Comparison of ENCODE assay signal across 8 cellular contexts in the genomic region with DNA sequence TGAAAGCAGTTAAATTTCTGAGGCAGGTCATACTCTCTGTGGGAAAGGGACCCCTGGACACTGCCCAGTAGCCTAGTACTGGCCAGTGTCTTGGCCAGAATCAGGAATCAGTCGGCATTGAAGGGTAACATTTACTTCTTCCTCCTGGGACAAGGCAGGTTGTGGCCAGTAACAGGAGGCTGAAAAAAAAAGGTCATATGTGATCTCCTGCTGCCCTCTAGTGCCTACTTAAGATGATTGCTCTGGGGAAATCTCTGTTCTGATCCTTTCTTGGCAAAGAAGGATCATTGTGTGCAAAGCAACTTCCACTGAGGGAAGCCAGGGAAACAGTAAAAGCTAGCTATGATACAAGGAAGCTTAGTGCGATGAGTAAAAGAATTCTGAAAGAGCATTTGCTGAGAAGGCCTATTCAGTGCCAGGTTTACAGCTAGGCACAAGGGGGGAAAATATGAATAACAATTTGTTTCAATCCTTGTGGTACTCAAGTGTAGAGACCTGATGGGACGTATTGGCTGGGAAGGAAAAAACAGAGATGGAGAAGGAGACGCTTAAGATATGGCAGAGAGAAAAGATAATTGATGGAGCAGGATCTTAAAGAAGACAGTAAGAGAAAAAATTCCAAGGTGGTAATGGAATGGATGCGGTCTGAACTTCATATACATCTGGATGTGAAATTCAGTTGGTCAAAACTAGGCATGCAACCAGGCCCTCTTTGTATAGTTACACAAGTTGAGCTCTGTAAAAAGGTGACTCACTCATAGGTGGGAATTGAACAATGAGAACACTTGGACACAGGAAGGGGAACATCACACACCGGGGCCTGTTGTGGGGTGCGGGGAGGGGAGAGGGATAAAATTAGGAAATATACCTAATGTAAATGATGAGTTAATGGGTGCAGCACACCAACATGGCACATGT. TPM values are rescaled to one million over a fixed set of nuclear protein-coding genes. Genes with fewer than 3 reads are reported as not detected.
DNase-seq lines count a peak whose midpoint lies in the region; ATAC-seq and TF ChIP-seq lines count a peak whose summit lies in the region.

No MANE protein-coding gene starts in this region.

- peak; percentile 83 for TF ChIP-seq CTCF in OCI-LY7 (conservative IDR thresholded peaks at IDR 0.05; ENCODE audit: low read length)
- peak; percentile 44 for TF ChIP-seq CTCF in colonic mucosa (IDR thresholded peaks at IDR 0.05)
- TF ChIP-seq CTCF in left lung (IDR thresholded peaks at IDR 0.05), result peak; percentile 52 to 56
- TF ChIP-seq CTCF in upper lobe of left lung (IDR thresholded peaks at IDR 0.05), result peak; percentile 10 to 75 (median 56)

- H3K27me3 ChIP-seq in colonic mucosa (no peaks in the 10 kb centered on the region), left lung (no peaks in the 10 kb centered on the region), upper lobe of left lung (no peaks in the 10 kb centered on the region)

- no peaks in the 10 kb centered on the region for H3K79me2 ChIP-seq in OCI-LY7 (ENCODE audit: insufficient read depth, low read depth, low read length)

- H3K27ac ChIP-seq in OCI-LY7 (ENCODE audit: low read depth, low read length, poor library complexity, severe bottlenecking), result no peak overlapping the region
- no peak overlapping the region for H3K27ac ChIP-seq in colonic mucosa
- no peak overlapping the region for H3K27ac ChIP-seq in left lung
- H3K27ac ChIP-seq in upper lobe of left lung, result no peak overlapping the region

- no peaks in the 10 kb centered on the region for H4K20me1 ChIP-seq in OCI-LY7 (ENCODE audit: insufficient read depth, low read length)

- no peaks in the 10 kb centered on the region for H3K4me1 ChIP-seq in OCI-LY7 (ENCODE audit: insufficient read depth, low read length, poor library complexity, severe bottlenecking)
- no peaks in the 10 kb centered on the region for H3K4me1 ChIP-seq in colonic mucosa
- peaks cover 0 to 6% of the 10 kb centered on the region in 2 donors for H3K4me1 ChIP-seq in left lung
- peaks cover 0 to 3% (median 0%) of the 10 kb centered on the region in 4 donors for H3K4me1 ChIP-seq in upper lobe of left lung

- no peak for TF ChIP-seq EP300 in upper lobe of left lung (IDR thresholded peaks at IDR 0.05)

- H3K9me3 ChIP-seq in OCI-LY7 (ENCODE audit: low read length), result no peaks in the 10 kb centered on the region
- no peaks in the 10 kb centered on the region for H3K9me3 ChIP-seq in colonic mucosa
- no peaks in the 10 kb centered on the region for H3K9me3 ChIP-seq in left lung
- no peaks in the 10 kb centered on the region for H3K9me3 ChIP-seq in upper lobe of left lung

- H3K9me2 ChIP-seq in OCI-LY7 (ENCODE audit: insufficient read depth, low read length), result no peaks in the 10 kb centered on the region

- peak; percentile 58 for DNase-seq in activated CD8-positive, alpha-beta memory T cell treated with anti-CD3 and anti-CD28 coated beads for 24 hours
- DNase-seq in activated CD8-positive, alpha-beta memory T cell treated with anti-CD3 and anti-CD28 coated beads, Interleukin-2, amount 50 U/mL, for 4 hours, result no peak
- peak; percentile 60 for DNase-seq in Jurkat, Clone E6-1 (ENCODE audit: low read depth, low spot score)
- peak; percentile 55 for DNase-seq in OCI-LY7 (ENCODE audit: low spot score)
- DNase-seq in colonic mucosa, result no peak
- no peak for DNase-seq in left lung
- no peak for DNase-seq in upper lobe of left lung

- ATAC-seq in GM21576 (IDR thresholded peaks at IDR 0.05; ENCODE audit: unreplicated experiment) (peak; percentile 84), left lung (peak; percentile 94), upper lobe of left lung (ENCODE audit: low FRiP score in 2 of 2) (peak; percentile 74 to 84)

- 50 to 64% methylated on average over 7 of the region's 7 CpGs for WGBS in upper lobe of left lung, 2 donors

- H3K36me3 ChIP-seq in OCI-LY7 (ENCODE audit: insufficient read depth, low read length) (no peaks in the 10 kb centered on the region), colonic mucosa (no peaks in the 10 kb centered on the region), left lung (no peaks in the 10 kb centered on the region), upper lobe of left lung (no peaks in the 10 kb centered on the region)

- H3K4me2 ChIP-seq in OCI-LY7 (ENCODE audit: low read length), result no peak overlapping the region

- no peak overlapping the region for H3K9ac ChIP-seq in colonic mucosa (ENCODE audit: low read depth in 2 of 2, low read length in 2 of 2)

- intact Hi-C loops in OCI-LY7 (cut with micrococcal nuclease; ENCODE audit: unreplicated experiment) (loop anchor here (1.0 to 5.0 kb wide), 3 partner anchors 72 to 1069 kb away; no protein-coding TSS in a partner anchor), colonic mucosa (cut with DNase I) (loop anchor here (5.0 kb wide), 1 partner anchor 1069 kb away; no protein-coding TSS in a partner anchor), left lung (cut with DNase I) (no loop called here)

- BruUV-seq in OCI-LY7 (replicated peaks; lab: Mats Ljungman, UMichigan), result no TSS peak

- TF ChIP-seq POLR2A in upper lobe of left lung (IDR thresholded peaks at IDR 0.05), result no peak

- CTCF ChIA-PET in OCI-LY7 (lab: Charles Lee; ENCODE audit: unreplicated experiment), result no interaction called here

- no peak overlapping the region; the same call in 1 of the 2 replicates for H2AFZ ChIP-seq in OCI-LY7 (ENCODE audit: low read length)

- POLR2A ChIA-PET in OCI-LY7 (lab: Charles Lee), result no interaction called here

- no peak overlapping the region for H3K4me3 ChIP-seq in Jurkat, Clone E6-1 (ENCODE audit: low read length)
- H3K4me3 ChIP-seq in OCI-LY7 (ENCODE audit: low read depth, low read length, poor library complexity, severe bottlenecking) (no peak overlapping the region), colonic mucosa (no peak overlapping the region), left lung (no peak overlapping the region), upper lobe of left lung (no peak overlapping the region)

RNA-seq across cellular contexts. Expression of gene TRIM32, which starts 25.8 kb away (rescaled TPM):
- polyA plus RNA-seq in Jurkat, Clone E6-1 (2012; ENCODE audit: insufficient read depth, insufficient read length), result 12.4 TPM
- total RNA-seq in OCI-LY7 (2014; rRNA removed; shearing (Covaris generic)), result 10.6 and 11.4 TPM in 2 replicates
- total RNA-seq in OCI-LY7 (2022) (13.9 and 14.3 TPM in 2 replicates), colonic mucosa (10 to 100 TPM; 17.1 to 17.2 TPM), left lung (10 to 100 TPM; 17.3 to 22.9 TPM), upper lobe of left lung (10 to 100 TPM in 5 of 6 donors, 1 to 10 TPM in 1; 9.0 to 22.6 (median 12.8) TPM)

Comparison
In these comparisons a context has a peak if more than half of its experiments do, and no peak if none do; other contexts are left out.
1. DNase-seq: peak in activated CD8-positive, alpha-beta memory T cell treated with anti-CD3 and anti-CD28 coated beads for 24 hours (single experiment), Jurkat, Clone E6-1 (single experiment) and OCI-LY7 (single experiment); none in activated CD8-positive, alpha-beta memory T cell treated with anti-CD3 and anti-CD28 coated beads, Interleukin-2, amount 50 U/mL, for 4 hours (single experiment), colonic mucosa (single experiment), left lung (0 of 2) and upper lobe of left lung (0 of 2).
2. intact Hi-C loops: an anchor here in OCI-LY7 (1.0 to 5.0 kb wide) and colonic mucosa (5.0 kb wide); none called in left lung.
3. Peak in every context shown above with its lines, with median percentiles within 50 percentile points of each other: ATAC-seq and CTCF ChIP-seq.